ENCODE assay signal across 40 cellular contexts in the genomic region with DNA sequence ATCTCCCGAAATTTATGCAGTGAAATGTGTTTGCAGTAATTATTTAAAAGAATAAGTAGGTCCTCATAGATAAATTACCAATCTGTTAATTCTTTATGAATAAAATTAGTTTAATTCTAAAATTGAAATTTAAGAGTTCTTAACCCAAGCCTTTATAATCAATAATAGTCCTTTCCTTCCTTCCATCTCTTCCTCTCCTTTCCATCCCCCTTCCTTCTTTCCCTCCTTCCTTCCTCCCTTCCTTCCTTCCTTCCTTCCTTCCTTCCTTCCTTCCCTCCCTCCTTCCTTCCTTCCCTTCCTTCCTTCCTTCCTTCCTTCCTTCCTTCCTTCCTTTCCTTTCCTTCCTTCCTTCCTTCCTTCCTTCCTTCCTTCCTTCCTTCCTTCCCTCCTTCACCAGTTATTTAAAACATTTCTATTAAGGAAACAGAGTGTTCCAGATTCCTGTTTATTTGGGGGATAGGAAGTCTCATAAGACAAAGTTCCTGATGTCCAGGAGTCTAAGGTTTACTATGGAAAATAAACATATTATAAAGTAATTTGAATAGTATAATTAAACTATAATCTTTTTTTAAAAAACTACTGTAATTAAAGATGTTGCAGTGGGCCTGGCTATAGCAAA.
"Had no signal": no experiment of that assay in that cellular context is flagged by ENCODE, and none has a peak within 500 bp of the region (broad histone marks: within the 10 kb centered on the region; RNA-seq: fewer than 3 reads in every experiment).

No MANE protein-coding gene starts in this region.

- H3K4me3 Mint-ChIP-seq: activated naive CD4-positive, alpha-beta T cell treated with anti-CD3 and anti-CD28 coated beads for 36 hours; activated naive CD4-positive, alpha-beta T cell treated with anti-CD3 and anti-CD28 coated beads, Interleukin-2, amount 10 ng/mL, durations not matched to agents 7 days and 5 days; activated naive CD4-positive, alpha-beta T cell treated with anti-CD3 and anti-CD28 coated beads, Interleukin-2, amount 50 U/mL, for 24 hours; activated naive CD8-positive, alpha-beta T cell; activated naive CD8-positive, alpha-beta T cell treated with anti-CD3 and anti-CD28 coated beads for 36 hours; activated naive CD8-positive, alpha-beta T cell treated with anti-CD3 and anti-CD28 coated beads, Interleukin-2, amount 10 ng/mL, durations not matched to agents 7 days and 5 days; activated naive CD8-positive, alpha-beta T cell treated with anti-CD3 and anti-CD28 coated beads, Interleukin-2, amount 50 U/mL, for 24 hours; activated T-cell treated with anti-CD3 and anti-CD28 coated beads, Interleukin-2, amount 50 U/mL, for 24 hours; activated T-cell treated with anti-CD3 and anti-CD28 coated beads, Interleukin-2, amount 50 U/mL, for 4 hours; activated T-cell treated with anti-CD3 and anti-CD28 coated beads, Interleukin-2, amount 50 U/mL, for 72 hours; activated T-helper 1 cell treated with anti-CD3 and anti-CD28 coated beads, Interleukin-12 subunit alpha, Interleukin-12 subunit beta, Interleukin-2, Interleukin-4 antibody, amounts not matched to agents 30 ng/mL and 10 ng/mL and 1 ng/mL, durations not matched to agents 14 hours and 24 hours and 36 hours; activated T-helper 17 cell treated with anti-CD3 and anti-CD28 coated beads, Interleukin-2, amount 50 U/mL, for 72 hours; brain; central memory CD8-positive, alpha-beta T cell had no signal

- H3K27me3 Mint-ChIP-seq: activated naive CD4-positive, alpha-beta T cell treated with anti-CD3 and anti-CD28 coated beads, Interleukin-2, amount 10 ng/mL, durations not matched to agents 7 days and 5 days; activated naive CD8-positive, alpha-beta T cell treated with anti-CD3 and anti-CD28 coated beads, Interleukin-2, amount 50 U/mL, for 24 hours; central memory CD8-positive, alpha-beta T cell had no signal

- H3K27ac ChIP-seq: adrenal gland, ascending aorta, body of pancreas, brain microvascular endothelial cell, breast epithelium, cardiac muscle cell had no signal

- H3K4me1 Mint-ChIP-seq: activated naive CD4-positive, alpha-beta T cell treated with anti-CD3 and anti-CD28 coated beads, Interleukin-2, amount 10 ng/mL, durations not matched to agents 7 days and 5 days; activated naive CD4-positive, alpha-beta T cell treated with anti-CD3 and anti-CD28 coated beads, Interleukin-2, amount 50 U/mL, for 24 hours; activated naive CD8-positive, alpha-beta T cell treated with anti-CD3 and anti-CD28 coated beads for 36 hours; activated naive CD8-positive, alpha-beta T cell treated with anti-CD3 and anti-CD28 coated beads, Interleukin-2, amount 10 ng/mL, durations not matched to agents 7 days and 5 days; activated naive CD8-positive, alpha-beta T cell treated with anti-CD3 and anti-CD28 coated beads, Interleukin-2, amount 50 U/mL, for 24 hours; activated T-helper 17 cell treated with anti-CD3 and anti-CD28 coated beads, Interleukin-2, amount 50 U/mL, for 72 hours; central memory CD8-positive, alpha-beta T cell had no signal

- ATAC-seq: activated naive CD4-positive, alpha-beta T cell treated with anti-CD3 and anti-CD28 coated beads, Interleukin-2, amount 50 U/mL, for 72 hours; activated naive CD8-positive, alpha-beta T cell treated with anti-CD3 and anti-CD28 coated beads, Interleukin-2, amount 50 U/mL, for 24 hours; activated T-cell treated with anti-CD3 and anti-CD28 coated beads, Interleukin-2, amount 50 U/mL, for 4 hours; activated T-cell treated with anti-CD3 and anti-CD28 coated beads, Interleukin-2, amount 50 U/mL, for 72 hours; activated T-helper 17 cell treated with anti-CD3 and anti-CD28 coated beads, Interleukin-2, amount 50 U/mL, for 72 hours; body of pancreas had no signal

- DNase-seq: activated effector memory CD4-positive, alpha-beta T cell treated with anti-CD3 and anti-CD28 coated beads, Interleukin-2, amount 50 U/mL, for 16 hours; activated effector memory CD4-positive, alpha-beta T cell treated with Interleukin-2 at 50 U/mL for 16 hours; activated gamma-delta T cell; activated gamma-delta T cell treated with Interleukin-2 at 50 U/mL for 16 hours; activated naive CD4-positive, alpha-beta T cell; activated naive CD4-positive, alpha-beta T cell treated with anti-CD3 and anti-CD28 coated beads for 36 hours; activated naive CD4-positive, alpha-beta T cell treated with anti-CD3 and anti-CD28 coated beads, Interleukin-2, amount 10 ng/mL, durations not matched to agents 7 days and 5 days; activated naive CD4-positive, alpha-beta T cell treated with anti-CD3 and anti-CD28 coated beads, Interleukin-2, amount 50 U/mL, for 16 hours; activated naive CD4-positive, alpha-beta T cell treated with Interleukin-2 at 50 U/mL for 16 hours; activated naive CD8-positive, alpha-beta T cell treated with anti-CD3 and anti-CD28 coated beads for 36 hours; activated naive CD8-positive, alpha-beta T cell treated with anti-CD3 and anti-CD28 coated beads, Interleukin-2, amount 10 ng/mL, durations not matched to agents 7 days and 5 days; activated naive CD8-positive, alpha-beta T cell treated with anti-CD3 and anti-CD28 coated beads, Interleukin-2, amount 50 U/mL, for 24 hours; activated T-cell treated with anti-CD3 and anti-CD28 coated beads, Interleukin-2, amount 50 U/mL, for 1 hour; activated T-cell treated with anti-CD3 and anti-CD28 coated beads, Interleukin-2, amount 50 U/mL, for 24 hours; activated T-cell treated with anti-CD3 and anti-CD28 coated beads, Interleukin-2, amount 50 U/mL, for 4 hours; activated T-cell treated with anti-CD3 and anti-CD28 coated beads, Interleukin-2, amount 50 U/mL, for 48 hours; activated T-cell treated with anti-CD3 and anti-CD28 coated beads, Interleukin-2, amount 50 U/mL, for 72 hours; adrenal gland; amniotic stem cell; amygdala; anterior cingulate cortex; aorta; body of pancreas; brain microvascular endothelial cell; caudate nucleus; central memory CD4-positive, alpha-beta T cell; cerebellar nuclear complex had no signal

- H3K4me1 ChIP-seq: adrenal gland, ascending aorta, body of pancreas, breast epithelium had no signal

- H3K36me3 Mint-ChIP-seq: activated naive CD4-positive, alpha-beta T cell treated with anti-CD3 and anti-CD28 coated beads, Interleukin-2, amount 10 ng/mL, durations not matched to agents 7 days and 5 days; activated naive CD4-positive, alpha-beta T cell treated with anti-CD3 and anti-CD28 coated beads, Interleukin-2, amount 50 U/mL, for 24 hours; activated naive CD4-positive, alpha-beta T cell treated with anti-CD3 and anti-CD28 coated beads, Interleukin-2, amount 50 U/mL, for 72 hours; activated naive CD8-positive, alpha-beta T cell; activated naive CD8-positive, alpha-beta T cell treated with anti-CD3 and anti-CD28 coated beads for 36 hours; activated naive CD8-positive, alpha-beta T cell treated with anti-CD3 and anti-CD28 coated beads, Interleukin-2, amount 10 ng/mL, durations not matched to agents 7 days and 5 days; brain had no signal

- H3K9me3 Mint-ChIP-seq: activated naive CD4-positive, alpha-beta T cell treated with anti-CD3 and anti-CD28 coated beads for 36 hours; activated naive CD4-positive, alpha-beta T cell treated with anti-CD3 and anti-CD28 coated beads, Interleukin-2, amount 50 U/mL, for 24 hours; activated naive CD4-positive, alpha-beta T cell treated with anti-CD3 and anti-CD28 coated beads, Interleukin-2, amount 50 U/mL, for 72 hours; activated naive CD8-positive, alpha-beta T cell treated with anti-CD3 and anti-CD28 coated beads for 36 hours; activated naive CD8-positive, alpha-beta T cell treated with anti-CD3 and anti-CD28 coated beads, Interleukin-2, amount 10 ng/mL, durations not matched to agents 7 days and 5 days; activated naive CD8-positive, alpha-beta T cell treated with anti-CD3 and anti-CD28 coated beads, Interleukin-2, amount 50 U/mL, for 24 hours; activated T-cell treated with anti-CD3 and anti-CD28 coated beads, Interleukin-2, amount 50 U/mL, for 24 hours; activated T-cell treated with anti-CD3 and anti-CD28 coated beads, Interleukin-2, amount 50 U/mL, for 4 hours; activated T-cell treated with anti-CD3 and anti-CD28 coated beads, Interleukin-2, amount 50 U/mL, for 72 hours; activated T-helper 1 cell treated with anti-CD3 and anti-CD28 coated beads, Interleukin-12 subunit alpha, Interleukin-12 subunit beta, Interleukin-2, Interleukin-4 antibody, amounts not matched to agents 30 ng/mL and 10 ng/mL and 1 ng/mL, durations not matched to agents 14 hours and 24 hours and 36 hours; activated T-helper 17 cell treated with anti-CD3 and anti-CD28 coated beads, Interleukin-2, amount 50 U/mL, for 72 hours; activated T-helper 2 cell treated with anti-CD3 and anti-CD28 coated beads, Interferon-gamma antibody, Interleukin-2, Interleukin-4, amounts not matched to agents 10 μg/mL and 5 μg/mL and 100 μg/mL, durations not matched to agents 14 hours and 24 hours and 36 hours; brain had no signal

- H3K9me3 ChIP-seq: adrenal gland, ascending aorta, body of pancreas, breast epithelium had no signal

- H3K4me3 ChIP-seq: adrenal gland, ascending aorta, body of pancreas, breast epithelium, cardiac muscle cell had no signal

- FAIRE-seq: astrocyte, bronchial epithelial cell had no signal

- H3K27me3 ChIP-seq: ascending aorta, body of pancreas, brain microvascular endothelial cell, breast epithelium, cardiac muscle cell had no signal

- H3K36me3 ChIP-seq: adrenal gland, ascending aorta, brain microvascular endothelial cell, breast epithelium, cardiac muscle cell had no signal

- H3K27ac Mint-ChIP-seq: activated naive CD4-positive, alpha-beta T cell treated with anti-CD3 and anti-CD28 coated beads for 36 hours; activated naive CD4-positive, alpha-beta T cell treated with anti-CD3 and anti-CD28 coated beads, Interleukin-2, amount 10 ng/mL, durations not matched to agents 7 days and 5 days; activated naive CD4-positive, alpha-beta T cell treated with anti-CD3 and anti-CD28 coated beads, Interleukin-2, amount 50 U/mL, for 24 hours; activated naive CD4-positive, alpha-beta T cell treated with anti-CD3 and anti-CD28 coated beads, Interleukin-2, amount 50 U/mL, for 72 hours; activated naive CD8-positive, alpha-beta T cell; activated naive CD8-positive, alpha-beta T cell treated with anti-CD3 and anti-CD28 coated beads for 36 hours; activated naive CD8-positive, alpha-beta T cell treated with anti-CD3 and anti-CD28 coated beads, Interleukin-2, amount 10 ng/mL, durations not matched to agents 7 days and 5 days; activated naive CD8-positive, alpha-beta T cell treated with anti-CD3 and anti-CD28 coated beads, Interleukin-2, amount 50 U/mL, for 24 hours; activated T-cell treated with anti-CD3 and anti-CD28 coated beads, Interleukin-2, amount 50 U/mL, for 24 hours; activated T-cell treated with anti-CD3 and anti-CD28 coated beads, Interleukin-2, amount 50 U/mL, for 72 hours; activated T-helper 1 cell treated with anti-CD3 and anti-CD28 coated beads, Interleukin-12 subunit alpha, Interleukin-12 subunit beta, Interleukin-2, Interleukin-4 antibody, amounts not matched to agents 30 ng/mL and 10 ng/mL and 1 ng/mL, durations not matched to agents 14 hours and 24 hours and 36 hours; activated T-helper 17 cell treated with anti-CD3 and anti-CD28 coated beads, Interleukin-2, amount 50 U/mL, for 72 hours; activated T-helper 2 cell treated with anti-CD3 and anti-CD28 coated beads, Interferon-gamma antibody, Interleukin-2, Interleukin-4, amounts not matched to agents 10 μg/mL and 5 μg/mL and 100 μg/mL, durations not matched to agents 14 hours and 24 hours and 36 hours; brain had no signal
